In genomic region chr2:16763493-16763899, GRCh38 we compare ENCODE assay signal across 15 cellular contexts.
DNase-seq lines count a peak whose midpoint lies in the region; ATAC-seq and TF ChIP-seq lines count a peak whose summit lies in the region.
"Had no signal": no experiment of that assay in that cellular context is flagged by ENCODE, and none has a peak within 500 bp of the region (broad histone marks: within the 10 kb centered on the region; RNA-seq: fewer than 3 reads in every experiment).

No MANE protein-coding gene starts in this region.

- H3K27ac ChIP-seq in sigmoid colon: no peak overlapping the region
- H3K27ac ChIP-seq: dorsolateral prefrontal cortex, transverse colon had no signal

- intact Hi-C loops in sigmoid colon (cut with DNase I): no loop called here

- TF ChIP-seq CTCF in NB4 (IDR thresholded peaks at IDR 0.05; ENCODE audit: low read depth, low read length): no peak
- no peak for TF ChIP-seq CTCF in type B pancreatic cell (conservative IDR thresholded peaks at IDR 0.05)
- TF ChIP-seq CTCF in sigmoid colon (IDR thresholded peaks at IDR 0.05): no peak

- peaks cover 8% of the 10 kb centered on the region for H3K4me1 Mint-ChIP-seq in memory B cell
- no peaks in the 10 kb centered on the region for H3K4me1 Mint-ChIP-seq in type B pancreatic cell (ENCODE audit: unreplicated experiment)
- H3K4me1 Mint-ChIP-seq: T-cell had no signal

- H3K27me3 Mint-ChIP-seq in memory B cell: peaks cover 2% of the 10 kb centered on the region
- no peaks in the 10 kb centered on the region for H3K27me3 Mint-ChIP-seq in type B pancreatic cell

- DNase-seq in CD1c-positive myeloid dendritic cell (ENCODE audit: extremely low spot score) (peak; percentile 50), NB4 (ENCODE audit: low read depth) (peak; percentile 60), astrocyte of the hippocampus (ENCODE audit: low read depth, low spot score) (peak; percentile 8), memory B cell (ENCODE audit: low spot score in 2 of 2) (no peak), type B pancreatic cell (ENCODE audit: extremely low spot score, unreplicated experiment) (no peak), sigmoid colon (no peak), HUDEP-2 (lab: John Stamatoyannopoulos, UW; ENCODE audit: unreplicated experiment in 76 of 76) (no peak)
- DNase-seq: activated naive CD4-positive, alpha-beta T cell; dorsolateral prefrontal cortex; NCI-H1092; PC-3; stimulated activated CD4-positive, alpha-beta T cell treated with anti-CD3 and anti-CD28 coated beads, Interleukin-4, amount 100 ng/mL, for 24 hours; T-cell; transverse colon had no signal

- H3K9me3 ChIP-seq in sigmoid colon: no peaks in the 10 kb centered on the region
- H3K9me3 ChIP-seq: transverse colon had no signal

- H3K4me3 ChIP-seq in NB4 (ENCODE audit: low read depth, low read length) (no peak overlapping the region), sigmoid colon (no peak overlapping the region)
- H3K4me3 ChIP-seq: transverse colon had no signal

- 55 to 66% methylated on average over 4 of the region's 4 CpGs for WGBS in sigmoid colon, 2 donors

- H3K27ac Mint-ChIP-seq in memory B cell: peak overlapping the region; percentile 51
- H3K27ac Mint-ChIP-seq in type B pancreatic cell: no peak overlapping the region
- H3K27ac Mint-ChIP-seq: T-cell had no signal

- H3K36me3 Mint-ChIP-seq in memory B cell (peaks cover 8% of the 10 kb centered on the region), type B pancreatic cell (no peaks in the 10 kb centered on the region)
- H3K36me3 Mint-ChIP-seq: T-cell had no signal

- TF ChIP-seq POLR2A in NB4 (IDR thresholded peaks at IDR 0.05; ENCODE audit: extremely low read depth, insufficient read length) (no peak), sigmoid colon (IDR thresholded peaks at IDR 0.05) (no peak)

- no peaks in the 10 kb centered on the region for H3K36me3 ChIP-seq in sigmoid colon
- H3K36me3 ChIP-seq: transverse colon had no signal

- TF ChIP-seq EP300 in sigmoid colon (IDR thresholded peaks at IDR 0.05): no peak

- no peaks in the 10 kb centered on the region for H3K27me3 ChIP-seq in sigmoid colon
- H3K27me3 ChIP-seq: dorsolateral prefrontal cortex, transverse colon had no signal

- no peaks in the 10 kb centered on the region for H3K4me1 ChIP-seq in sigmoid colon
- H3K4me1 ChIP-seq: transverse colon had no signal

- ATAC-seq in memory B cell (ENCODE audit: low read depth) (peak; percentile 42), HG03439 (IDR thresholded peaks at IDR 0.05; ENCODE audit: unreplicated experiment) (no peak)
- ATAC-seq: PC-3, T-cell had no signal

- H3K9me3 Mint-ChIP-seq in memory B cell (peaks cover 5% of the 10 kb centered on the region), type B pancreatic cell (peaks cover 5% of the 10 kb centered on the region)

- H3K4me3 Mint-ChIP-seq in memory B cell: peak overlapping the region; percentile 63
- H3K4me3 Mint-ChIP-seq in type B pancreatic cell: no peak overlapping the region
- H3K4me3 Mint-ChIP-seq: T-cell had no signal

Comparison
In these comparisons a context has a peak if more than half of its experiments do, and no peak if none do; other contexts are left out.
1. DNase-seq: peak in CD1c-positive myeloid dendritic cell (single experiment), NB4 (single experiment) and astrocyte of the hippocampus (single experiment); none in memory B cell (0 of 2), type B pancreatic cell (single experiment), sigmoid colon (single experiment) and HUDEP-2 (0 of 76).